Comparison of ENCODE assay signal across 8 cellular contexts in genomic region chr9:137083418-137084004, GRCh38.
DNase-seq lines count a peak whose midpoint lies in the region; ATAC-seq lines count a peak whose summit lies in the region.

No MANE protein-coding gene starts in this region.

- H3K4me3 ChIP-seq in BLaER1 (peak overlapping the region; percentile 45), HUES48 (ENCODE audit: low read depth, low read length) (no peak overlapping the region)

- no peaks in the 10 kb centered on the region for H3K27me3 ChIP-seq in BLaER1
- H3K27me3 ChIP-seq in HUES48 (ENCODE audit: control insufficient read depth, insufficient read depth, low read length), result peaks cover 21% of the 10 kb centered on the region

- DNase-seq in anterior cingulate cortex (lab: John Stamatoyannopoulos, UW) (peak in 35 of 58 donors; percentile 14 to 72 (median 40)), kidney tubule cell (ENCODE audit: low spot score) (peak; percentile 100)
- no peak for DNase-seq in effector CD4-positive, alpha-beta T cell

- H3K9me3 ChIP-seq in BLaER1, result no peaks in the 10 kb centered on the region
- H3K9me3 ChIP-seq in HUES48 (ENCODE audit: control insufficient read depth, insufficient read depth, low read length), result no peaks in the 10 kb centered on the region

- ATAC-seq in GM18858 (IDR thresholded peaks at IDR 0.05; ENCODE audit: unreplicated experiment) (no peak), GM19035 (IDR thresholded peaks at IDR 0.05; ENCODE audit: unreplicated experiment) (no peak), GM21390 (IDR thresholded peaks at IDR 0.05; ENCODE audit: unreplicated experiment) (no peak)

- peak overlapping the region; percentile 45; the same call in 1 of the 2 replicates for H3K9ac ChIP-seq in BLaER1
- no peak overlapping the region for H3K9ac ChIP-seq in HUES48 (ENCODE audit: low read depth, low read length)

- H3K4me1 ChIP-seq in BLaER1 (peaks cover 90% of the 10 kb centered on the region), HUES48 (ENCODE audit: control insufficient read depth, insufficient read depth, low read length) (peaks cover 9% of the 10 kb centered on the region; the same call in 1 of the 2 replicates)

- peak overlapping the region; percentile 99 for H3K4me2 ChIP-seq in BLaER1

- H3K27ac ChIP-seq in BLaER1, result peak overlapping the region; percentile 63
- H3K27ac ChIP-seq in HUES48 (ENCODE audit: low read depth, low read length), result peak overlapping the region; percentile 21

- H3K36me3 ChIP-seq in BLaER1, result peaks cover 35% of the 10 kb centered on the region
- H3K36me3 ChIP-seq in HUES48 (ENCODE audit: control insufficient read depth, insufficient read depth, low read length), result peaks cover 9% of the 10 kb centered on the region; the same call in 1 of the 2 replicates

- H4K20me1 ChIP-seq in BLaER1, result peaks cover 61% of the 10 kb centered on the region
